ENCODE assay signal across 9 cellular contexts in the genomic region with DNA sequence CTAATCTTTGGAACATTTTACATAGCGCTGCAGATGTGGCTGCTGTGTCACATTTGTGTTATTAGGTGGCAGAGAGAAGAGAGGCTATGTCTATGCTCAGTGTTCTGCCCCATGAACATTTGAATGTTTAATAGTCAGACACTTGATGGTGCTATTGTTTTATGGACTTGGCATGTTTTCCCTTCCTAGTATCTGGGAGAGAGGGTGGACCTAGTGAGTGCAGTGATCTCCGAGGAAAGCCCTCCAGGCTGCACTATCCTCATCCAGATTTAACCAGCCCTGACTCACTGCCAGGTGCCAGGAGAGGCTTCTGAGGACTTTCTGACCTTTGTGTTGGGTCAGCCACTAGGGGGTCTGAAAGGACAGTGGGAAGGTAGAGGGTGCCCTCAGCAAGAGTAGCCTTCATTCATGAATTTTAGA. TPM values are rescaled to one million over a fixed set of nuclear protein-coding genes. Genes with fewer than 3 reads are reported as not detected.
DNase-seq lines count a peak whose midpoint lies in the region; ATAC-seq and TF ChIP-seq lines count a peak whose summit lies in the region.
"Had no signal": no experiment of that assay in that cellular context is flagged by ENCODE, and none has a peak within 500 bp of the region (broad histone marks: within the 10 kb centered on the region; RNA-seq: fewer than 3 reads in every experiment).

No MANE protein-coding gene starts in this region.

- H3K14ac ChIP-seq in IMR-90 (replicated peaks; ENCODE audit: low read depth, low read length): no peak overlapping the region

- no peaks in the 10 kb centered on the region for H3K27me3 Mint-ChIP-seq in activated naive CD4-positive, alpha-beta T cell treated with anti-CD3 and anti-CD28 coated beads for 36 hours (ENCODE audit: low read depth)
- H3K27me3 Mint-ChIP-seq in chondrocyte (ENCODE audit: low read depth): no peaks in the 10 kb centered on the region
- H3K27me3 Mint-ChIP-seq in stimulated activated naive CD8-positive, alpha-beta T cell treated with anti-CD3 and anti-CD28 coated beads, Interleukin-15, Interleukin-2, amounts not matched to agents 100 ng/mL and 50 ng/mL, for 24 hours: no peaks in the 10 kb centered on the region

- H3K27me3 ChIP-seq in IMR-90 (ENCODE audit: control insufficient read depth, insufficient read depth, low read length) (no peaks in the 10 kb centered on the region), esophagus squamous epithelium (no peaks in the 10 kb centered on the region)
- H3K27me3 ChIP-seq: Peyer's patch had no signal

- H3K4me3 ChIP-seq in IMR-90 (ENCODE audit: insufficient read depth, low read depth, low read length): no peak overlapping the region
- no peak overlapping the region for H3K4me3 ChIP-seq in esophagus squamous epithelium
- H3K4me3 ChIP-seq: Peyer's patch had no signal

- intact Hi-C loops in activated naive CD4-positive, alpha-beta T cell treated with anti-CD3 and anti-CD28 coated beads for 36 hours (cut with micrococcal nuclease): loop anchor here (1.0 to 2.0 kb wide), 2 partner anchors 108 to 115 kb away; a partner anchor contains a TSS
- intact Hi-C loops in IMR-90 (cut with micrococcal nuclease): loop anchor here (5.0 kb wide), 1 partner anchor 108 kb away; no protein-coding TSS in a partner anchor
- intact Hi-C loops in esophagus squamous epithelium (cut with DNase I): no loop called here

- no peak overlapping the region for H3K18ac ChIP-seq in IMR-90 (ENCODE audit: low read depth, low read length)

- DNase-seq in activated naive CD4-positive, alpha-beta T cell treated with anti-CD3 and anti-CD28 coated beads for 36 hours: no peak
- DNase-seq in activated naive CD4-positive, alpha-beta T cell treated with Interleukin-2 at 50 U/mL for 16 hours: no peak
- no peak for DNase-seq in IMR-90
- no peak for DNase-seq in chondrocyte (ENCODE audit: low spot score)
- no peak for DNase-seq in esophagus squamous epithelium (lab: John Stamatoyannopoulos, UW)
- DNase-seq: Peyer's patch had no signal

- H3K4me2 ChIP-seq in IMR-90 (ENCODE audit: low read depth, low read length): no peak overlapping the region

- H2BK20ac ChIP-seq in IMR-90 (ENCODE audit: low read depth, low read length): no peak overlapping the region

- H2BK5ac ChIP-seq in IMR-90 (ENCODE audit: low read depth, low read length, poor library complexity, severe bottlenecking): peak overlapping the region; percentile 17

- H3K9me3 Mint-ChIP-seq in activated naive CD4-positive, alpha-beta T cell treated with anti-CD3 and anti-CD28 coated beads for 36 hours: no peaks in the 10 kb centered on the region
- H3K9me3 Mint-ChIP-seq in chondrocyte (ENCODE audit: low read depth): no peaks in the 10 kb centered on the region
- no peaks in the 10 kb centered on the region for H3K9me3 Mint-ChIP-seq in stimulated activated naive CD8-positive, alpha-beta T cell treated with anti-CD3 and anti-CD28 coated beads, Interleukin-15, Interleukin-2, amounts not matched to agents 100 ng/mL and 50 ng/mL, for 24 hours

- WGBS in IMR-90 (ENCODE audit: extremely low coverage in 2 of 2, insufficient read length in 1 of 2), 2 experiments: no CpG with 5 or more reads among the region's 2 CpGs
- 90 to 95% methylated on average over 1 to 2 of the region's 2 CpGs for WGBS in esophagus squamous epithelium, 2 donors

- no peak overlapping the region for H3K9ac ChIP-seq in IMR-90 (ENCODE audit: low read depth, low read length)

- H3K4me3 Mint-ChIP-seq in activated naive CD4-positive, alpha-beta T cell treated with anti-CD3 and anti-CD28 coated beads for 36 hours: no peak overlapping the region
- no peak overlapping the region for H3K4me3 Mint-ChIP-seq in chondrocyte (ENCODE audit: unreplicated experiment)
- H3K4me3 Mint-ChIP-seq in stimulated activated naive CD8-positive, alpha-beta T cell treated with anti-CD3 and anti-CD28 coated beads, Interleukin-15, Interleukin-2, amounts not matched to agents 100 ng/mL and 50 ng/mL, for 24 hours: no peak overlapping the region

- H3K9me3 ChIP-seq in IMR-90 (ENCODE audit: control insufficient read depth, insufficient read depth, low read length) (no peaks in the 10 kb centered on the region), esophagus squamous epithelium (no peaks in the 10 kb centered on the region)
- H3K9me3 ChIP-seq: Peyer's patch had no signal

- ATAC-seq in IMR-90 (ENCODE audit: low read depth) (peak; percentile 12; the same call in 1 of the 2 replicates), HG02642 (IDR thresholded peaks at IDR 0.05; ENCODE audit: poor library complexity, unreplicated experiment) (no peak), GM19023 (IDR thresholded peaks at IDR 0.05; ENCODE audit: unreplicated experiment) (no peak)

- H3K27ac ChIP-seq in IMR-90 (ENCODE audit: insufficient read depth, low read length) (no peak overlapping the region), esophagus squamous epithelium (no peak overlapping the region)
- H3K27ac ChIP-seq: Peyer's patch had no signal

- H3K4me1 Mint-ChIP-seq in activated naive CD4-positive, alpha-beta T cell treated with anti-CD3 and anti-CD28 coated beads for 36 hours (ENCODE audit: low read depth): peaks cover 38% of the 10 kb centered on the region
- peaks cover 36% of the 10 kb centered on the region for H3K4me1 Mint-ChIP-seq in chondrocyte (ENCODE audit: low read depth)
- peaks cover 20% of the 10 kb centered on the region for H3K4me1 Mint-ChIP-seq in stimulated activated naive CD8-positive, alpha-beta T cell treated with anti-CD3 and anti-CD28 coated beads, Interleukin-15, Interleukin-2, amounts not matched to agents 100 ng/mL and 50 ng/mL, for 24 hours (ENCODE audit: low read depth)

- TF ChIP-seq POLR2A in IMR-90 (IDR thresholded peaks at IDR 0.05; ENCODE audit: low read depth, low read length): no peak
- TF ChIP-seq POLR2A in esophagus squamous epithelium (IDR thresholded peaks at IDR 0.05): no peak

- H4K5ac ChIP-seq in IMR-90 (ENCODE audit: low read depth, low read length): no peak overlapping the region

- H2AFZ ChIP-seq in IMR-90 (replicated peaks; ENCODE audit: low read length, poor library complexity): no peak overlapping the region

- CTCF ChIA-PET in activated naive CD4-positive, alpha-beta T cell treated with anti-CD3 and anti-CD28 coated beads for 36 hours (lab: Charles Lee): interaction anchor here (0.5 kb wide), 1 partner anchor 207 kb away, joined by 3 read pairs; no protein-coding TSS in a partner anchor
- CTCF ChIA-PET in IMR-90 (lab: Yijun Ruan, JAX): no interaction called here

- H3K23ac ChIP-seq in IMR-90 (ENCODE audit: low read depth, low read length): no peak overlapping the region

- H4K8ac ChIP-seq in IMR-90 (ENCODE audit: low read depth in 2 of 2, low read length in 2 of 2): no peak overlapping the region

- H2AK9ac ChIP-seq in IMR-90 (replicated peaks; ENCODE audit: low read depth, low read length, poor library complexity): no peak overlapping the region

- dilution Hi-C loops in IMR-90 (cut with HindIII; ENCODE audit: low sequenced_read_pairs, unreplicated experiment): no loop called here

- peaks cover 8% of the 10 kb centered on the region; the same call in 1 of the 2 replicates for H3K9me1 ChIP-seq in IMR-90 (ENCODE audit: insufficient read depth, low read length)

- no peak overlapping the region for H3K4ac ChIP-seq in IMR-90 (ENCODE audit: low read depth, low read length)

- POLR2A ChIA-PET in IMR-90 (lab: Charles Lee; ENCODE audit: unreplicated experiment): no interaction called here

- H3K27ac Mint-ChIP-seq in activated naive CD4-positive, alpha-beta T cell treated with anti-CD3 and anti-CD28 coated beads for 36 hours: peak overlapping the region; percentile 56
- H3K27ac Mint-ChIP-seq in chondrocyte (ENCODE audit: unreplicated experiment): no peak overlapping the region
- peak overlapping the region; percentile 52 for H3K27ac Mint-ChIP-seq in stimulated activated naive CD8-positive, alpha-beta T cell treated with anti-CD3 and anti-CD28 coated beads, Interleukin-15, Interleukin-2, amounts not matched to agents 100 ng/mL and 50 ng/mL, for 24 hours

- no peak overlapping the region for H2BK120ac ChIP-seq in IMR-90 (ENCODE audit: low read depth, low read length)

- no peak overlapping the region for H2AK5ac ChIP-seq in IMR-90 (ENCODE audit: low read depth, low read length)

- no TSS peak for BruUV-seq in IMR-90 (replicated peaks; lab: Mats Ljungman, UMichigan)

- no peak overlapping the region for H3K56ac ChIP-seq in IMR-90 (ENCODE audit: extremely low read depth, insufficient read depth, low read length)

- H3K4me1 ChIP-seq in IMR-90 (ENCODE audit: control insufficient read depth, insufficient read depth, low read length): no peaks in the 10 kb centered on the region
- H3K4me1 ChIP-seq in esophagus squamous epithelium: peaks cover 0 to 8% (median 0%) of the 10 kb centered on the region in 3 donors
- H3K4me1 ChIP-seq: Peyer's patch had no signal

- peaks cover 46% of the 10 kb centered on the region for H3K36me3 ChIP-seq in IMR-90 (ENCODE audit: control insufficient read depth, insufficient read depth, low read length)
- peaks cover 13 to 100% (median 31%) of the 10 kb centered on the region in 3 donors for H3K36me3 ChIP-seq in esophagus squamous epithelium

- TF ChIP-seq RAD21 in IMR-90 (IDR thresholded peaks at IDR 0.05; ENCODE audit: low read length): no peak

- no peak overlapping the region for H4K91ac ChIP-seq in IMR-90 (ENCODE audit: insufficient read depth, low read depth, low read length)

- in situ Hi-C loops in IMR-90 (cut with MboI; ENCODE audit: low sequenced_read_pairs): no loop called here

- H2BK15ac ChIP-seq in IMR-90 (ENCODE audit: low read depth, low read length): no peak overlapping the region

- H3K79me1 ChIP-seq in IMR-90 (ENCODE audit: low read depth in 1 of 2, low read length in 2 of 2): peaks cover 27 to 32% of the 10 kb centered on the region in 2 experiments

- H3K36me3 Mint-ChIP-seq in activated naive CD4-positive, alpha-beta T cell treated with anti-CD3 and anti-CD28 coated beads for 36 hours (ENCODE audit: low read depth): peaks cover 41% of the 10 kb centered on the region
- H3K36me3 Mint-ChIP-seq in chondrocyte (ENCODE audit: low read depth): peaks cover 33% of the 10 kb centered on the region
- peaks cover 83% of the 10 kb centered on the region for H3K36me3 Mint-ChIP-seq in stimulated activated naive CD8-positive, alpha-beta T cell treated with anti-CD3 and anti-CD28 coated beads, Interleukin-15, Interleukin-2, amounts not matched to agents 100 ng/mL and 50 ng/mL, for 24 hours (ENCODE audit: low read depth)

- TF ChIP-seq CTCF in IMR-90 (conservative IDR thresholded peaks at IDR 0.05; ENCODE audit: low read depth, low read length): no peak
- TF ChIP-seq CTCF in chondrocyte (IDR thresholded peaks at IDR 0.05): peak; percentile 25
- no peak for TF ChIP-seq CTCF in esophagus squamous epithelium (IDR thresholded peaks at IDR 0.05)

- peaks cover 24% of the 10 kb centered on the region; the same call in 1 of the 2 replicates for H4K20me1 ChIP-seq in IMR-90 (ENCODE audit: insufficient read depth, low read length)

RNA-seq across cellular contexts. Expression of a gene that starts 24.3 kb away (rescaled TPM):
- 10 to 100 TPM; 56.9 to 62.6 TPM for total RNA-seq in activated naive CD4-positive, alpha-beta T cell treated with anti-CD3 and anti-CD28 coated beads for 36 hours
- total RNA-seq in IMR-90 (2012; rRNA removed) (16.8 and 28.6 TPM in 2 replicates), chondrocyte (36.7 to 62.6 TPM (median 39.6 TPM) in 3 replicates), esophagus squamous epithelium (10 to 100 TPM; 17.7 to 60.8 (median 52.2) TPM)
- polyA plus RNA-seq in IMR-90 (2012; rRNA removed): 16.8 and 23.3 TPM in 2 replicates
- 3.9 and 5.0 TPM in 2 replicates for polyA plus RNA-seq in IMR-90 (2012; cell fraction: cytosol; rRNA removed)
- 30.3 and 186 TPM in 2 replicates for polyA plus RNA-seq in IMR-90 (2012; cell fraction: nucleus; rRNA removed; ENCODE audit: low replicate concordance)

RNA-seq across cellular contexts. Expression of a gene that starts 24.8 kb away (rescaled TPM):
- total RNA-seq in activated naive CD4-positive, alpha-beta T cell treated with anti-CD3 and anti-CD28 coated beads for 36 hours: 1 to 10 TPM; 8.3 to 9.4 TPM
- total RNA-seq in IMR-90 (2012; rRNA removed) (1.4 and 2.8 TPM in 2 replicates), chondrocyte (4.8 to 5.9 TPM (median 5.2 TPM) in 3 replicates), esophagus squamous epithelium (10 to 100 TPM in 1 of 4 donors, 1 to 10 TPM in 3; 4.8 to 11.3 (median 6.0) TPM)
- 1.7 and 2.5 TPM in 2 replicates for polyA plus RNA-seq in IMR-90 (2012; rRNA removed)
- 0.66 and 1.2 TPM in 2 replicates for polyA plus RNA-seq in IMR-90 (2012; cell fraction: cytosol; rRNA removed)
- 1.4 and 4.3 TPM in 2 replicates for polyA plus RNA-seq in IMR-90 (2012; cell fraction: nucleus; rRNA removed; ENCODE audit: low replicate concordance)

RNA-seq across cellular contexts. Expression of a gene that starts 46.5 kb away (rescaled TPM):
- 10 to 100 TPM; 10.9 to 11.1 TPM for total RNA-seq in activated naive CD4-positive, alpha-beta T cell treated with anti-CD3 and anti-CD28 coated beads for 36 hours
- total RNA-seq in IMR-90 (2012; rRNA removed) (28.7 and 43.9 TPM in 2 replicates), chondrocyte (25.7 to 35.0 TPM (median 27.5 TPM) in 3 replicates), esophagus squamous epithelium (10 to 100 TPM; 48.2 to 94.5 (median 68.4) TPM)
- polyA plus RNA-seq in IMR-90 (2012; rRNA removed): 8.9 and 11.4 TPM in 2 replicates
- polyA plus RNA-seq in IMR-90 (2012; cell fraction: cytosol; rRNA removed): 1.1 and 3.1 TPM in 2 replicates
- 0.57 and 4.3 TPM in 2 replicates for polyA plus RNA-seq in IMR-90 (2012; cell fraction: nucleus; rRNA removed; ENCODE audit: low replicate concordance)
